10 cellular contexts compared by ENCODE assay signal in genomic region chr4:185566972-185567749, GRCh38. TPM values are rescaled to one million over a fixed set of nuclear protein-coding genes. Genes with fewer than 3 reads are reported as not detected.
DNase-seq lines count a peak whose midpoint lies in the region; ATAC-seq and TF ChIP-seq lines count a peak whose summit lies in the region.
"Had no signal": no experiment of that assay in that cellular context is flagged by ENCODE, and none has a peak within 500 bp of the region (broad histone marks: within the 10 kb centered on the region; RNA-seq: fewer than 3 reads in every experiment).

No MANE protein-coding gene starts in this region.

- no peaks in the 10 kb centered on the region for H3F3A ChIP-seq in SK-N-SH (replicated peaks; ENCODE audit: insufficient read depth)

- H2BK5ac ChIP-seq in neuronal stem cell (ENCODE audit: low read length), result no peak overlapping the region

- no peaks in the 10 kb centered on the region for H4K20me1 ChIP-seq in SK-N-SH (ENCODE audit: insufficient read depth)

- H2BK120ac ChIP-seq in neuronal stem cell (ENCODE audit: low read depth, low read length), result no peak overlapping the region

- H3K79me1 ChIP-seq in neuronal stem cell (ENCODE audit: low read depth, low read length), result no peaks in the 10 kb centered on the region

- H2BK15ac ChIP-seq in neuronal stem cell (ENCODE audit: low read length), result no peak overlapping the region

- H3K27me3 ChIP-seq in SK-N-SH (ENCODE audit: insufficient read depth) (no peaks in the 10 kb centered on the region), muscle layer of duodenum (ENCODE audit: low read depth, low read length) (no peaks in the 10 kb centered on the region), upper lobe of right lung (no peaks in the 10 kb centered on the region), neuronal stem cell (ENCODE audit: control insufficient read depth in 3 of 3, insufficient read depth in 3 of 3, low read depth in 1 of 3, low read length in 3 of 3) (no peaks in the 10 kb centered on the region)

- no peak overlapping the region for H3K14ac ChIP-seq in neuronal stem cell (ENCODE audit: low read length)

- no peak for TF ChIP-seq EP300 in SK-N-SH (IDR thresholded peaks at IDR 0.05; ENCODE audit: borderline replicate concordance in 1 of 2, low read depth in 1 of 2, low read length in 1 of 2)

- H3K9me3 ChIP-seq in SK-N-SH, result no peaks in the 10 kb centered on the region; the same call in 1 of the 2 replicates
- H3K9me3 ChIP-seq in muscle layer of duodenum (ENCODE audit: control insufficient read depth in 1 of 2, low read length in 2 of 2), result peaks cover 0 to 6% of the 10 kb centered on the region in 2 donors
- no peaks in the 10 kb centered on the region for H3K9me3 ChIP-seq in upper lobe of right lung
- H3K9me3 ChIP-seq in neuronal stem cell (replicated peaks in 1 of 2; ENCODE audit: control insufficient read depth in 2 of 2, insufficient read depth in 1 of 2, low read depth in 1 of 2, low read length in 2 of 2), result peaks cover 5 to 6% of the 10 kb centered on the region in 2 donors

- intact Hi-C loops in upper lobe of right lung (cut with DNase I), result no loop called here

- H2BK12ac ChIP-seq in neuronal stem cell (ENCODE audit: low read length), result no peak overlapping the region

- POLR2A ChIA-PET in SK-N-SH (lab: Yijun Ruan, JAX), result no interaction called here

- H3K79me2 ChIP-seq in SK-N-SH (ENCODE audit: insufficient read depth), result no peaks in the 10 kb centered on the region

- no peak overlapping the region for H3K4ac ChIP-seq in neuronal stem cell (ENCODE audit: low read length)

- H3K9ac ChIP-seq in SK-N-SH, result no peak overlapping the region
- H3K9ac ChIP-seq in neuronal stem cell (ENCODE audit: low read depth, low read length, poor library complexity), result no peak overlapping the region

- H3K18ac ChIP-seq in neuronal stem cell (ENCODE audit: low read length), result no peak overlapping the region

- WGBS in SK-N-SH (ENCODE audit: low lambda C conversion rate), result 79% methylated on average over 14 of the region's 14 CpGs
- no CpG with 5 or more reads among the region's 14 CpGs for WGBS in neuronal stem cell (ENCODE audit: extremely low coverage in 2 of 2, insufficient read length in 2 of 2, insufficient replicate concordance in 1 of 2), 2 donors

- TF ChIP-seq CTCF in SK-N-SH (IDR thresholded peaks at IDR 0.05) (no peak), upper lobe of right lung (IDR thresholded peaks at IDR 0.05) (no peak)

- no peak overlapping the region for H3K4me2 ChIP-seq in SK-N-SH
- no peak overlapping the region for H3K4me2 ChIP-seq in neuronal stem cell (ENCODE audit: insufficient read depth, low read length, poor library complexity, severe bottlenecking)

- H3K9me2 ChIP-seq in SK-N-SH, result no peaks in the 10 kb centered on the region

- H3K36me3 ChIP-seq in SK-N-SH (replicated peaks in 1 of 2; ENCODE audit: control insufficient read depth in 1 of 2, insufficient read depth in 2 of 2, low read length in 1 of 2), result no peaks in the 10 kb centered on the region
- no peaks in the 10 kb centered on the region for H3K36me3 ChIP-seq in muscle layer of duodenum (ENCODE audit: control insufficient read depth in 1 of 2, insufficient read depth in 2 of 2, low read length in 2 of 2)
- H3K36me3 ChIP-seq in upper lobe of right lung, result no peaks in the 10 kb centered on the region
- no peaks in the 10 kb centered on the region for H3K36me3 ChIP-seq in neuronal stem cell (replicated peaks in 1 of 2; ENCODE audit: control insufficient read depth in 2 of 2, insufficient read depth in 2 of 2, low read length in 2 of 2)

- no peak overlapping the region for H3K4me3 ChIP-seq in SK-N-SH (ENCODE audit: low read depth in 2 of 2, low read length in 1 of 2)
- peak overlapping the region in 1 of 2 donors; percentile 46 for H3K4me3 ChIP-seq in muscle layer of duodenum (ENCODE audit: low read depth in 1 of 2, low read length in 2 of 2)
- H3K4me3 ChIP-seq in upper lobe of right lung, result no peak overlapping the region
- H3K4me3 ChIP-seq in neuronal stem cell (ENCODE audit: low read length in 2 of 2), result no peak overlapping the region

- H3K4me1 ChIP-seq in SK-N-SH (ENCODE audit: control insufficient read depth in 1 of 2, insufficient read depth in 2 of 2, low read depth in 1 of 2, low read length in 1 of 2) (peaks cover 0 to 16% of the 10 kb centered on the region in 2 experiments; a peak in 3 of 4 replicates), muscle layer of duodenum (ENCODE audit: control insufficient read depth in 1 of 2, insufficient read depth in 2 of 2, low read length in 2 of 2) (peaks cover 6 to 31% of the 10 kb centered on the region in 2 donors), upper lobe of right lung (peaks cover 8% of the 10 kb centered on the region), neuronal stem cell (ENCODE audit: control insufficient read depth in 2 of 2, insufficient read depth in 1 of 2, low read depth in 1 of 2, low read length in 2 of 2) (peaks cover 1 to 6% of the 10 kb centered on the region in 2 donors)

- ATAC-seq in upper lobe of right lung (peak; percentile 74), GM21528 (IDR thresholded peaks at IDR 0.05; ENCODE audit: low FRiP score, unreplicated experiment) (no peak)
- ATAC-seq: stimulated activated naive B cell treated with anti-CD40 and anti-IgM and Interleukin-4, amounts not matched to agents 10 μg/mL and 1 μg/mL and 100 μg/mL, for 72 hours had no signal

- H2AK5ac ChIP-seq in neuronal stem cell (ENCODE audit: low read depth, low read length), result no peak overlapping the region

- H4K8ac ChIP-seq in neuronal stem cell (ENCODE audit: low read depth, low read length), result no peak overlapping the region

- no peak for TF ChIP-seq RAD21 in SK-N-SH (IDR thresholded peaks at IDR 0.05; ENCODE audit: low read length)

- H4K91ac ChIP-seq in neuronal stem cell (ENCODE audit: low read depth, low read length, poor library complexity), result no peak overlapping the region

- CTCF ChIA-PET in SK-N-SH (lab: Yijun Ruan, JAX), result interaction anchor here (1.8 kb wide), 1 partner anchor 30 kb away, joined by 9 read pairs; no protein-coding TSS in a partner anchor

- H2AFZ ChIP-seq in SK-N-SH (ENCODE audit: low read depth), result peak overlapping the region; percentile 45; the same call in 1 of the 2 replicates
- H2AFZ ChIP-seq in neuronal stem cell (ENCODE audit: low read length), result no peak overlapping the region

- H3K23ac ChIP-seq in neuronal stem cell (ENCODE audit: low read depth, low read length, poor library complexity), result no peak overlapping the region

- DNase-seq in SK-N-SH (no peak), fibroblast of peridontal ligament (ENCODE audit: extremely low read depth) (peak; percentile 14), upper lobe of right lung (no peak), neuronal stem cell (ENCODE audit: low spot score) (no peak), cortex of kidney (lab: John Stamatoyannopoulos, UW) (no peak), GM19240 (ENCODE audit: insufficient read length, low spot score) (no peak)
- DNase-seq: MV-4-11; stimulated activated naive B cell treated with anti-CD40 and anti-IgM and Interleukin-4, amounts not matched to agents 10 μg/mL and 1 μg/mL and 100 μg/mL, for 72 hours had no signal

- H3K27ac ChIP-seq in SK-N-SH (ENCODE audit: low read depth in 2 of 2, low read length in 1 of 2), result no peak overlapping the region; a peak in 1 of 4 replicates
- H3K27ac ChIP-seq in muscle layer of duodenum (ENCODE audit: low read length), result peak overlapping the region; percentile 89
- peak overlapping the region; percentile 85 for H3K27ac ChIP-seq in upper lobe of right lung
- H3K27ac ChIP-seq in neuronal stem cell (replicated peaks; ENCODE audit: low read length), result no peak overlapping the region

TF ChIP-seq in SK-N-SH, 30 proteins besides CTCF, POLR2A, EP300 and RAD21:
- TF ChIP-seq GATA2 (CRISPR knock-in tag; IDR thresholded peaks at IDR 0.05) (no peak), TCF12 (IDR thresholded peaks at IDR 0.05) (no peak), RFX5 (IDR thresholded peaks at IDR 0.05; ENCODE audit: low read length) (no peak), POLR2AphosphoS5 (IDR thresholded peaks at IDR 0.05; ENCODE audit: low read depth, low read length) (no peak), FOXJ3 (CRISPR knock-in tag; IDR thresholded peaks at IDR 0.05) (no peak)

RNA-seq across cellular contexts. Expression of gene PDLIM3, which starts 31.9 kb away (rescaled TPM):
- 0.08 and 0.58 TPM in 2 replicates for polyA plus RNA-seq in SK-N-SH (2012; rRNA removed)
- 0.17 and 0.24 TPM in 2 replicates for polyA plus RNA-seq in SK-N-SH (2012; cell fraction: cytosol; rRNA removed)
- 0.23 and 0.47 TPM in 2 replicates for polyA plus RNA-seq in SK-N-SH (2012; cell fraction: nucleus; rRNA removed)
- 24.4 TPM for total RNA-seq in upper lobe of right lung
- 8.0 TPM for polyA plus RNA-seq in neuronal stem cell (2013, experiment 1 of 2)
- polyA plus RNA-seq in neuronal stem cell (2013, experiment 2 of 2), result 7.3 TPM

Comparison
In these comparisons a context has a peak if more than half of its experiments do, and no peak if none do; other contexts are left out.
1. H3K27ac ChIP-seq: peak in muscle layer of duodenum (single experiment) and upper lobe of right lung (single experiment); none in SK-N-SH (0 of 2) and neuronal stem cell (single experiment).